1 cellular context compared by ENCODE assay signal in the genomic region with DNA sequence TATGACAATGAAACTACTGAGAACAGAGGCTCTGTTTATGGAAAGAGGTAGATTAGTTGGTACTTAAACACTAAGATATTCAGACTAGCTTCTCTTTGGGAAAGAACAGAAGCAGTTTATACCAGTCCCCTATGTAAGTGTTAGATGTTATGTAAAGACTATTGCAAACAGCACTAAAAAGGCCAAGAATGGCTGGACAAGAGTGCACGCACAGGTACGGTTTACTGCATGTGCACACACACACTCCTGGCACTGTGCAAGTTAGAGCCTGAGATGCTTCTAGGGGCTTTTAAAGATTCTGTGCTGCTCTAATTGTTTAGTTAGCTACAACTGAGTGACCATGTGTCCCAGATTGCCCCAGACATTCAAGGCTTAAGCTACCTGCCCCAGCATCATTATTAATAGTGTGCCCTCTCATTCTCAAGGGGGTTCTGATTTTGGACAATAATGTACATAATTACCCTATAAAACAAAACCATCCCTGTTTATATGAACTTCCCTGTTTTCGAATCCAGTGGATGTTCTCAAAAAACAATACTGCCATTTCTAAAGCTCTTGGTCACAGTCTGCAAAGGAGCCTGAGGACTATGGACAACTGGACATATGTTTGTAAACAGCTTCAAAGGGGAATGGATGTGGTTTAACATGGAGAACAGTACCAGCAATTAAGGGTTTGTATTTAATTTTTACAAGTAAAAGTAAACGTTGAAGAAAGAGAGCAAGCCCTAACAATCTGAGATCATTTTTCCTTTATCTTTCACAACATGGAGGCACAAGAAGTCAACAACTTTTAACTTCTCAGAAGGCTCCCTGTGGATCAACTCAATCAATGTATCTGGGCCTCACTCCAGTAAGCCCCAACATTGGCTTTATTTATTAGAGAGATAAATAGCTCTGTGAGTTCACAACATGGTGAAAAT.
TF ChIP-seq lines count a peak whose summit lies in the region.

No MANE protein-coding gene starts in this region.

TF ChIP-seq in A549, 52 proteins besides CTCF, POLR2A, EP300 and RAD21 (continued from another document):
- TF ChIP-seq REST (IDR thresholded peaks at IDR 0.05) = no peak
